Comparison of ENCODE assay signal across 22 cellular contexts in the genomic region with DNA sequence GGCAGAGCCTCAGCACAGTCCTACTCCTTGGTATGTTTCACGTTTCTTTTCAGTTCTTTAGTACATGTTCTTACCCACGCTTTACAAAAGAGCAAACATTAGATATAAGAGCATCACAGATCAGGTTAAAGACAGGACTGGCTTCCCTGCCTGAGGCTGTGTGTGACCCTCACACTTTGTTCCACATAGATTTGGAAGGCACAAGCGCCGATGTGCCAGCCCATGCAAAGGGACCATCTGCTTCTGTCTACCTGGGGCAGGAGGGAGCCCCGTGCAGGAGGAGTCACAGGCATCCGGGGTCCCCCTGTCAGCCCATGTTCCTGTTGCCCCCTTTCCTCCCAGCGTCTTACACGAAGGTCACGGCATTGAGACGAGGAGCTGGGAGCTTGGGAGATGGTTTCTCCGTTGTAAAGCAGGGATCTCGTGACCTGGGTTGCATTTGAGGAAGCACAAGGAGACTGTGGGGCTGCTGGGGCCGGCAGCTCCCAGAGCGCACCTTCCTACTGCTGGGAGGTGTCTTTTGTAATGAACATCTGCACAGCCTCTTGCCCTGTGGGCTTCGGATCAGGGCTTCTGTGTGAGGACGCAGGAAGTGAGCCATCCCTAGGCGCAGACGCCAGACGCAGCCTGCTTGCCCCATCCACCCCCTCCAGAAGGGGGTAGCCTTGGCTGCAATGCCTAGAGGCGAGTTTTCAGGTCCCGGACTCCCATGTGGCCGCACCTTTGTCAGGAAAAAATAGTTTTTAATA.
"Had no signal": no experiment of that assay in that cellular context is flagged by ENCODE, and none has a peak within 500 bp of the region (broad histone marks: within the 10 kb centered on the region; RNA-seq: fewer than 3 reads in every experiment).

No MANE protein-coding gene starts in this region.

- DNase-seq: dorsolateral prefrontal cortex; effector CD4-positive, alpha-beta T cell; hypothalamus; immature natural killer cell; islet precursor cell; kidney glomerular epithelial cell; left colon; stimulated activated CD4-positive, alpha-beta T cell treated with anti-CD3 and anti-CD28 coated beads, Interleukin-12 subunit alpha, Interleukin-12 subunit beta, amount 100 ng/mL, for 4 hours; stimulated activated CD4-positive, alpha-beta T cell treated with anti-CD3 and anti-CD28 coated beads, Interleukin-1b, Interleukin-23, amount 100 ng/mL, for 48 hours; stimulated activated CD4-positive, alpha-beta T cell treated with anti-CD3 and anti-CD28 coated beads, Interleukin-4, amount 100 ng/mL, for 1 hour; stimulated activated CD8-positive, alpha-beta memory T cell treated with anti-CD3 and anti-CD28 coated beads, Interleukin-4, amount 100 ng/mL, for 48 hours; stimulated activated naive CD4-positive, alpha-beta T cell treated with Interleukin-2 at 50 U/mL for 16 hours; stomach; thyroid gland; trophoblast cell had no signal

- H3K4me3 ChIP-seq: lung, neural progenitor cell, prostate gland, right atrium auricular region, smooth muscle cell, stomach, thyroid gland, vagina had no signal

- H3K9ac ChIP-seq: neural progenitor cell had no signal

- H3K27ac ChIP-seq: neural progenitor cell, prostate gland, right atrium auricular region, stomach, thyroid gland, vagina had no signal

- H3K36me3 ChIP-seq: neural progenitor cell, prostate gland, right atrium auricular region, stomach, thyroid gland, vagina had no signal

- H2AFZ ChIP-seq: neural progenitor cell had no signal

- H3K4me2 ChIP-seq: neural progenitor cell, smooth muscle cell had no signal

- H3K27me3 ChIP-seq: dorsolateral prefrontal cortex, neural progenitor cell, right atrium auricular region, thyroid gland, vagina had no signal

- H3K9me3 ChIP-seq: prostate gland, right atrium auricular region, stomach, thyroid gland, vagina had no signal

- H3K4me1 ChIP-seq: prostate gland, thyroid gland had no signal

- ATAC-seq: left colon, sciatic nerve had no signal
